Comparison of ENCODE assay signal across 8 cellular contexts in genomic region chr14:49692895-49693737, GRCh38. TPM values are rescaled to one million over a fixed set of nuclear protein-coding genes. Genes with fewer than 3 reads are reported as not detected.
A peak's percentile ranks its signal among the peaks of the same experiment; 100 is the strongest.
DNase-seq lines count a peak whose midpoint lies in the region; ATAC-seq and TF ChIP-seq lines count a peak whose summit lies in the region.

KLHDC1 (plus strand) TSS chr14:49693120; CDS start chr14:49693195, 75 bp downstream.

- H3K4me3 ChIP-seq in SJCRH30 (peak within 1 kb of the TSS; percentile 68), gastroesophageal sphincter (peak within 1 kb of the TSS; percentile 58 to 84)

- no peaks in the 10 kb centered on the region for H3K4me1 ChIP-seq in SJCRH30
- H3K4me1 ChIP-seq in gastroesophageal sphincter, result peaks cover 0 to 30% (median 7%) of the 10 kb centered on the region in 3 donors

- H3K4me3 Mint-ChIP-seq in activated naive CD4-positive, alpha-beta T cell treated with anti-CD3 and anti-CD28 coated beads for 36 hours, result peak within 1 kb of the TSS; percentile 81

- H3K9me3 Mint-ChIP-seq in activated naive CD4-positive, alpha-beta T cell treated with anti-CD3 and anti-CD28 coated beads for 36 hours, result no peaks in the 10 kb centered on the region

- CTCF ChIA-PET in activated naive CD4-positive, alpha-beta T cell treated with anti-CD3 and anti-CD28 coated beads for 36 hours (lab: Charles Lee), result interaction anchor here (0.7 to 1.1 kb wide), 3 partner anchors 75 to 170 kb away, joined by 3 to 4 read pairs (median 3); partner anchors contain the start of gene KLHDC2

- H3K36me3 ChIP-seq in SJCRH30 (no peaks in the 10 kb centered on the region), gastroesophageal sphincter (no peaks in the 10 kb centered on the region)

- peak; percentile 94 for ATAC-seq in gastroesophageal sphincter

- H3K27me3 Mint-ChIP-seq in activated naive CD4-positive, alpha-beta T cell treated with anti-CD3 and anti-CD28 coated beads for 36 hours (ENCODE audit: low read depth), result no peaks in the 10 kb centered on the region

- intact Hi-C loops in activated naive CD4-positive, alpha-beta T cell treated with anti-CD3 and anti-CD28 coated beads for 36 hours (cut with micrococcal nuclease), result loop anchor here (1.0 to 5.0 kb wide), 2 partner anchors 74 to 619 kb away; partner anchors contain the start of genes DMAC2L and L2HGDH

- WGBS in gastroesophageal sphincter (ENCODE audit: low coverage in 1 of 2), 2 donors, result 0% methylated on average over 22 to 28 of the region's 85 CpGs

- peak in 1 of 4 experiments; percentile 20 for TF ChIP-seq CTCF in gastroesophageal sphincter (IDR thresholded peaks at IDR 0.05)

- H3K36me3 Mint-ChIP-seq in activated naive CD4-positive, alpha-beta T cell treated with anti-CD3 and anti-CD28 coated beads for 36 hours (ENCODE audit: low read depth), result peaks cover 1% of the 10 kb centered on the region

- peak; percentile 75 for DNase-seq in EL
- peak; percentile 34 for DNase-seq in H4 (ENCODE audit: low spot score)
- peak; percentile 71 for DNase-seq in M059J (ENCODE audit: low read depth)
- peak; percentile 80 to 85 for DNase-seq in SJCRH30
- DNase-seq in activated naive CD4-positive, alpha-beta T cell treated with anti-CD3 and anti-CD28 coated beads for 36 hours, result peak; percentile 84
- DNase-seq in nucleus accumbens (lab: John Stamatoyannopoulos, UW), result peak in 55 of 56 donors; percentile 36 to 92 (median 80)
- DNase-seq in substantia nigra (lab: John Stamatoyannopoulos, UW), result peak; percentile 26 to 89 (median 76)

- H3K27me3 ChIP-seq in SJCRH30, result no peaks in the 10 kb centered on the region
- H3K27me3 ChIP-seq in gastroesophageal sphincter, result no peaks in the 10 kb centered on the region

- TF ChIP-seq EP300 in gastroesophageal sphincter (IDR thresholded peaks at IDR 0.05), result no peak

- peaks cover 34% of the 10 kb centered on the region for H3K4me1 Mint-ChIP-seq in activated naive CD4-positive, alpha-beta T cell treated with anti-CD3 and anti-CD28 coated beads for 36 hours (ENCODE audit: low read depth)

- no peaks in the 10 kb centered on the region for H3K9me3 ChIP-seq in SJCRH30 (replicated peaks)
- H3K9me3 ChIP-seq in gastroesophageal sphincter, result no peaks in the 10 kb centered on the region

- peak; percentile 97 for TF ChIP-seq POLR2A in gastroesophageal sphincter (IDR thresholded peaks at IDR 0.05)

- H3K27ac ChIP-seq in SJCRH30, result peak within 1 kb of the TSS; percentile 61
- peak within 1 kb of the TSS; percentile 90 to 99 (median 94) for H3K27ac ChIP-seq in gastroesophageal sphincter
- peak within 1 kb of the TSS; percentile 88 for H3K27ac ChIP-seq in substantia nigra (ENCODE audit: low read depth, low read length, poor library complexity, severe bottlenecking)

- H3K27ac Mint-ChIP-seq in activated naive CD4-positive, alpha-beta T cell treated with anti-CD3 and anti-CD28 coated beads for 36 hours, result peak within 1 kb of the TSS; percentile 62

RNA-seq across cellular contexts. Expression of gene KLHDC1, which starts in this region (rescaled TPM):
- total RNA-seq in H4 (2014; rRNA removed; shearing (Covaris generic)), result 0.46 and 1.4 TPM in 2 replicates
- 0.20 and 0.62 TPM in 2 replicates for total RNA-seq in M059J (2014; rRNA removed; shearing (Covaris generic))
- total RNA-seq in SJCRH30 (2014; rRNA removed; shearing (Covaris generic)), result 0.10 and 0.32 TPM in 2 replicates
- total RNA-seq in activated naive CD4-positive, alpha-beta T cell treated with anti-CD3 and anti-CD28 coated beads for 36 hours, result under 1 TPM; 0.57 to 0.79 TPM
- total RNA-seq in gastroesophageal sphincter, result 10 to 100 TPM in 2 of 4 donors, 1 to 10 TPM in 2; 7.3 to 14.3 (median 10.5) TPM

Comparison
In these comparisons a context has a peak if more than half of its experiments do, and no peak if none do; other contexts are left out.
1. Peak in every context shown above with its lines: DNase-seq, ATAC-seq, H3K4me3 ChIP-seq and H3K27ac ChIP-seq.
2. Peak in DNase-seq in M059J; RNA of the gene not detected or under 1 TPM.
3. Peak in DNase-seq, H3K4me3 ChIP-seq and H3K27ac ChIP-seq in SJCRH30; RNA of the gene not detected or under 1 TPM.
4. Peak in DNase-seq in activated naive CD4-positive, alpha-beta T cell treated with anti-CD3 and anti-CD28 coated beads for 36 hours; RNA of the gene not detected or under 1 TPM.
5. DNase-seq: peak in every context shown above with its lines; median percentile 84 in activated naive CD4-positive, alpha-beta T cell treated with anti-CD3 and anti-CD28 coated beads for 36 hours; 82 in SJCRH30; 80 in nucleus accumbens; 76 in substantia nigra; 75 in EL; 71 in M059J; 34 in H4.